10 cellular contexts compared by ENCODE assay signal in genomic region chr11:119134389-119134978, GRCh38. TPM values are rescaled to one million over a fixed set of nuclear protein-coding genes. Genes with fewer than 3 reads are reported as not detected.
DNase-seq lines count a peak whose midpoint lies in the region; ATAC-seq and TF ChIP-seq lines count a peak whose summit lies in the region.
"Had no signal": no experiment of that assay in that cellular context is flagged by ENCODE, and none has a peak within 500 bp of the region (broad histone marks: within the 10 kb centered on the region; RNA-seq: fewer than 3 reads in every experiment).

No MANE protein-coding gene starts in this region.

- peaks cover 0 to 59% (median 20%) of the 10 kb centered on the region in 3 donors for H3K36me3 ChIP-seq in tibial nerve

- H3K4me3 Mint-ChIP-seq in activated CD8-positive, alpha-beta T cell treated with anti-CD3 and anti-CD28 coated beads for 36 hours = no peak overlapping the region
- no peak overlapping the region for H3K4me3 Mint-ChIP-seq in activated CD8-positive, alpha-beta T cell treated with anti-CD3 and anti-CD28 coated beads, Interleukin-2, amount 10 ng/mL, durations not matched to agents 7 days and 5 days
- no peak overlapping the region for H3K4me3 Mint-ChIP-seq in glutamatergic neuron (ENCODE audit: unreplicated experiment)

- H3K36me3 Mint-ChIP-seq in activated CD8-positive, alpha-beta T cell treated with anti-CD3 and anti-CD28 coated beads for 36 hours (ENCODE audit: low read depth) = peaks cover 28% of the 10 kb centered on the region
- H3K36me3 Mint-ChIP-seq in activated CD8-positive, alpha-beta T cell treated with anti-CD3 and anti-CD28 coated beads, Interleukin-2, amount 10 ng/mL, durations not matched to agents 7 days and 5 days (ENCODE audit: low read depth) = peaks cover 40% of the 10 kb centered on the region
- H3K36me3 Mint-ChIP-seq in glutamatergic neuron (ENCODE audit: unreplicated experiment) = no peaks in the 10 kb centered on the region

- TF ChIP-seq CTCF in activated CD8-positive, alpha-beta T cell treated with anti-CD3 and anti-CD28 coated beads for 36 hours (IDR thresholded peaks at IDR 0.05) = peak; percentile 25
- TF ChIP-seq CTCF in glutamatergic neuron (IDR thresholded peaks at IDR 0.05; ENCODE audit: partially characterized antibody, unreplicated experiment) = peak; percentile 51
- TF ChIP-seq CTCF in tibial nerve (IDR thresholded peaks at IDR 0.05) = peak in 3 of 5 experiments; percentile 21 to 37 (median 30)

- POLR2A ChIA-PET in activated CD8-positive, alpha-beta T cell treated with anti-CD3 and anti-CD28 coated beads for 36 hours (lab: Charles Lee) = no interaction called here
- POLR2A ChIA-PET in activated CD8-positive, alpha-beta T cell treated with anti-CD3 and anti-CD28 coated beads, Interleukin-2, amount 10 ng/mL, durations not matched to agents 7 days and 5 days (lab: Charles Lee) = no interaction called here

- H3K27ac Mint-ChIP-seq in activated CD8-positive, alpha-beta T cell treated with anti-CD3 and anti-CD28 coated beads for 36 hours = no peak overlapping the region
- no peak overlapping the region for H3K27ac Mint-ChIP-seq in activated CD8-positive, alpha-beta T cell treated with anti-CD3 and anti-CD28 coated beads, Interleukin-2, amount 10 ng/mL, durations not matched to agents 7 days and 5 days
- H3K27ac Mint-ChIP-seq in glutamatergic neuron (ENCODE audit: unreplicated experiment) = no peak overlapping the region

- peak; percentile 47 for ATAC-seq in activated CD8-positive, alpha-beta T cell treated with anti-CD3 and anti-CD28 coated beads for 36 hours
- ATAC-seq in activated CD8-positive, alpha-beta T cell treated with anti-CD3 and anti-CD28 coated beads, Interleukin-2, amount 10 ng/mL, durations not matched to agents 7 days and 5 days = no peak
- no peak for ATAC-seq in GM19395 (IDR thresholded peaks at IDR 0.05; ENCODE audit: unreplicated experiment)

- intact Hi-C loops in activated CD8-positive, alpha-beta T cell treated with anti-CD3 and anti-CD28 coated beads for 36 hours (cut with micrococcal nuclease) = no loop called here

- TF ChIP-seq POLR2A in tibial nerve (IDR thresholded peaks at IDR 0.05) = no peak

- DNase-seq in activated CD8-positive, alpha-beta T cell treated with anti-CD3 and anti-CD28 coated beads for 36 hours = no peak
- no peak for DNase-seq in activated CD8-positive, alpha-beta T cell treated with anti-CD3 and anti-CD28 coated beads, Interleukin-2, amount 10 ng/mL, durations not matched to agents 7 days and 5 days
- peak; percentile 47 for DNase-seq in SKM-1 treated with dmso at 0.1 percent for 144 hours (lab: John Stamatoyannopoulos, UW; ENCODE audit: unreplicated experiment)
- no peak for DNase-seq in glutamatergic neuron
- DNase-seq in tibial nerve (ENCODE audit: low spot score in 2 of 2) = no peak
- DNase-seq in NCI-H1417 (lab: John Stamatoyannopoulos, UW) = no peak
- DNase-seq in GF-D8 (lab: John Stamatoyannopoulos, UW) = no peak

- H3K4me3 ChIP-seq in tibial nerve = no peak overlapping the region
- H3K4me3 ChIP-seq: prostate gland, SK-N-MC had no signal

- WGBS in tibial nerve, 2 donors = 57 to 59% methylated on average over 4 of the region's 4 CpGs

- TF ChIP-seq EP300 in tibial nerve (IDR thresholded peaks at IDR 0.05) = no peak

- CTCF ChIA-PET in activated CD8-positive, alpha-beta T cell treated with anti-CD3 and anti-CD28 coated beads for 36 hours (lab: Charles Lee) = interaction anchor here (1.0 to 2.4 kb wide), 10 partner anchors 8 to 71 kb away, joined by 3 to 8 read pairs (median 4); partner anchors contain the start of gene HINFP
- CTCF ChIA-PET in activated CD8-positive, alpha-beta T cell treated with anti-CD3 and anti-CD28 coated beads, Interleukin-2, amount 10 ng/mL, durations not matched to agents 7 days and 5 days (lab: Charles Lee) = interaction anchor here (0.9 to 1.3 kb wide), 4 partner anchors 9 to 149 kb away, joined by 3 read pairs; partner anchors contain the start of gene VPS11

- peaks cover 2% of the 10 kb centered on the region for H3K27me3 Mint-ChIP-seq in activated CD8-positive, alpha-beta T cell treated with anti-CD3 and anti-CD28 coated beads for 36 hours
- peaks cover 11% of the 10 kb centered on the region for H3K27me3 Mint-ChIP-seq in activated CD8-positive, alpha-beta T cell treated with anti-CD3 and anti-CD28 coated beads, Interleukin-2, amount 10 ng/mL, durations not matched to agents 7 days and 5 days (ENCODE audit: low read depth)
- no peaks in the 10 kb centered on the region for H3K27me3 Mint-ChIP-seq in glutamatergic neuron (ENCODE audit: unreplicated experiment)

- H3K9me3 Mint-ChIP-seq in activated CD8-positive, alpha-beta T cell treated with anti-CD3 and anti-CD28 coated beads for 36 hours = no peaks in the 10 kb centered on the region
- no peaks in the 10 kb centered on the region for H3K9me3 Mint-ChIP-seq in activated CD8-positive, alpha-beta T cell treated with anti-CD3 and anti-CD28 coated beads, Interleukin-2, amount 10 ng/mL, durations not matched to agents 7 days and 5 days (ENCODE audit: insufficient read depth)
- H3K9me3 Mint-ChIP-seq in glutamatergic neuron (ENCODE audit: unreplicated experiment) = no peaks in the 10 kb centered on the region

- no peaks in the 10 kb centered on the region for H3K4me1 ChIP-seq in tibial nerve
- H3K4me1 ChIP-seq: prostate gland had no signal

- H3K4me1 Mint-ChIP-seq in activated CD8-positive, alpha-beta T cell treated with anti-CD3 and anti-CD28 coated beads for 36 hours (ENCODE audit: low read depth) = no peaks in the 10 kb centered on the region
- H3K4me1 Mint-ChIP-seq in activated CD8-positive, alpha-beta T cell treated with anti-CD3 and anti-CD28 coated beads, Interleukin-2, amount 10 ng/mL, durations not matched to agents 7 days and 5 days (ENCODE audit: low read depth) = peaks cover 2% of the 10 kb centered on the region
- no peaks in the 10 kb centered on the region for H3K4me1 Mint-ChIP-seq in glutamatergic neuron (ENCODE audit: low read depth, unreplicated experiment)

- no peak overlapping the region for H3K27ac ChIP-seq in tibial nerve
- H3K27ac ChIP-seq: prostate gland, SK-N-MC had no signal

- H3K9me3 ChIP-seq in tibial nerve = no peaks in the 10 kb centered on the region
- H3K9me3 ChIP-seq: prostate gland had no signal

- H3K27me3 ChIP-seq in tibial nerve = no peaks in the 10 kb centered on the region

RNA-seq across cellular contexts. Expression of gene HINFP, which starts 13.1 kb away (rescaled TPM):
- 10 to 100 TPM; 23.9 to 26.5 TPM for total RNA-seq in activated CD8-positive, alpha-beta T cell treated with anti-CD3 and anti-CD28 coated beads for 36 hours
- total RNA-seq in activated CD8-positive, alpha-beta T cell treated with anti-CD3 and anti-CD28 coated beads, Interleukin-2, amount 10 ng/mL, durations not matched to agents 7 days and 5 days = 10 to 100 TPM; 36.1 to 40.9 TPM
- 58.1 TPM for total RNA-seq in glutamatergic neuron (ENCODE audit: unreplicated experiment)
- total RNA-seq in tibial nerve = 10 to 100 TPM; 21.9 to 36.1 (median 27.0) TPM

RNA-seq across cellular contexts. Expression of gene ABCG4, which starts 14.4 kb away (rescaled TPM):
- not detected for total RNA-seq in activated CD8-positive, alpha-beta T cell treated with anti-CD3 and anti-CD28 coated beads for 36 hours
- total RNA-seq in activated CD8-positive, alpha-beta T cell treated with anti-CD3 and anti-CD28 coated beads, Interleukin-2, amount 10 ng/mL, durations not matched to agents 7 days and 5 days = under 1 TPM in 1 of 2 experiments, not detected in 1; 0.18 TPM
- total RNA-seq in glutamatergic neuron (ENCODE audit: unreplicated experiment) (2.4 TPM), tibial nerve (under 1 TPM in 2 of 4 donors, not detected in 2; under 0.01 to 0.30 TPM)

RNA-seq across cellular contexts. Expression of gene C2CD2L, which starts 27.3 kb away (rescaled TPM):
- 10 to 100 TPM; 14.2 to 17.7 TPM for total RNA-seq in activated CD8-positive, alpha-beta T cell treated with anti-CD3 and anti-CD28 coated beads for 36 hours
- total RNA-seq in activated CD8-positive, alpha-beta T cell treated with anti-CD3 and anti-CD28 coated beads, Interleukin-2, amount 10 ng/mL, durations not matched to agents 7 days and 5 days = 10 to 100 TPM; 33.2 to 35.2 TPM
- total RNA-seq in glutamatergic neuron (ENCODE audit: unreplicated experiment) (32.8 TPM), tibial nerve (10 to 100 TPM; 11.4 to 13.8 (median 12.3) TPM)

RNA-seq across cellular contexts. Expression of gene DPAGT1, which starts 32.8 kb away (rescaled TPM):
- total RNA-seq in activated CD8-positive, alpha-beta T cell treated with anti-CD3 and anti-CD28 coated beads for 36 hours = 10 to 100 TPM; 51.1 to 52.2 TPM
- 10 to 100 TPM; 52.5 to 57.7 TPM for total RNA-seq in activated CD8-positive, alpha-beta T cell treated with anti-CD3 and anti-CD28 coated beads, Interleukin-2, amount 10 ng/mL, durations not matched to agents 7 days and 5 days
- 36.1 TPM for total RNA-seq in glutamatergic neuron (ENCODE audit: unreplicated experiment)
- total RNA-seq in tibial nerve = 10 to 100 TPM; 20.7 to 33.9 (median 23.5) TPM

RNA-seq across cellular contexts. Expression of gene NLRX1, which starts 34.0 kb away (rescaled TPM):
- total RNA-seq in activated CD8-positive, alpha-beta T cell treated with anti-CD3 and anti-CD28 coated beads for 36 hours = 10 to 100 TPM; 20.1 to 21.3 TPM
- total RNA-seq in activated CD8-positive, alpha-beta T cell treated with anti-CD3 and anti-CD28 coated beads, Interleukin-2, amount 10 ng/mL, durations not matched to agents 7 days and 5 days = 10 to 100 TPM; 24.6 to 24.8 TPM
- total RNA-seq in glutamatergic neuron (ENCODE audit: unreplicated experiment) (1.7 TPM), tibial nerve (10 to 100 TPM; 16.0 to 27.7 (median 20.5) TPM)
